1 cellular context compared by ENCODE assay signal in the genomic region with DNA sequence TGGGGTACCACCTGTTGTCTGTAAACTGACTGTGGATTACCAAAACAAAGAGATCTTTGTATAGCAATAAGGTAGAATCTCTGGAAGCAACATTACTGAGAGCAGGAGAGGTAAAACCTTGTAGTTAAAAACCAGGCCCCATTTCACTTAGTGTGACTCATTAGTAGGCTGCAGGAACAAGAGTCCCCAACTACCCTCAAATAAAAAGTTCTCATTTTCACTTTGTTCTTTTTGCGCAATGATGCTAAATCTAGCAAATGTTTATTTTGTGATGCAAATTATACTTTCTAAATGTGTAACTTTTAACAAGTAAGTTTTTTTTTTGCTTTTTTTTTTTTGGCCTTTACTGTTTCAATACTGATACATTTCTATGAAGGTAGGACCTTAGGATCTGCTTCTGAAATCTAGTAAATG.
TF ChIP-seq lines count a peak whose summit lies in the region.

No MANE protein-coding gene starts in this region.

TF ChIP-seq in GM12878, 131 proteins besides CTCF, POLR2A, EP300 and RAD21 (continued from another document):
- TF ChIP-seq, protein P1, sequence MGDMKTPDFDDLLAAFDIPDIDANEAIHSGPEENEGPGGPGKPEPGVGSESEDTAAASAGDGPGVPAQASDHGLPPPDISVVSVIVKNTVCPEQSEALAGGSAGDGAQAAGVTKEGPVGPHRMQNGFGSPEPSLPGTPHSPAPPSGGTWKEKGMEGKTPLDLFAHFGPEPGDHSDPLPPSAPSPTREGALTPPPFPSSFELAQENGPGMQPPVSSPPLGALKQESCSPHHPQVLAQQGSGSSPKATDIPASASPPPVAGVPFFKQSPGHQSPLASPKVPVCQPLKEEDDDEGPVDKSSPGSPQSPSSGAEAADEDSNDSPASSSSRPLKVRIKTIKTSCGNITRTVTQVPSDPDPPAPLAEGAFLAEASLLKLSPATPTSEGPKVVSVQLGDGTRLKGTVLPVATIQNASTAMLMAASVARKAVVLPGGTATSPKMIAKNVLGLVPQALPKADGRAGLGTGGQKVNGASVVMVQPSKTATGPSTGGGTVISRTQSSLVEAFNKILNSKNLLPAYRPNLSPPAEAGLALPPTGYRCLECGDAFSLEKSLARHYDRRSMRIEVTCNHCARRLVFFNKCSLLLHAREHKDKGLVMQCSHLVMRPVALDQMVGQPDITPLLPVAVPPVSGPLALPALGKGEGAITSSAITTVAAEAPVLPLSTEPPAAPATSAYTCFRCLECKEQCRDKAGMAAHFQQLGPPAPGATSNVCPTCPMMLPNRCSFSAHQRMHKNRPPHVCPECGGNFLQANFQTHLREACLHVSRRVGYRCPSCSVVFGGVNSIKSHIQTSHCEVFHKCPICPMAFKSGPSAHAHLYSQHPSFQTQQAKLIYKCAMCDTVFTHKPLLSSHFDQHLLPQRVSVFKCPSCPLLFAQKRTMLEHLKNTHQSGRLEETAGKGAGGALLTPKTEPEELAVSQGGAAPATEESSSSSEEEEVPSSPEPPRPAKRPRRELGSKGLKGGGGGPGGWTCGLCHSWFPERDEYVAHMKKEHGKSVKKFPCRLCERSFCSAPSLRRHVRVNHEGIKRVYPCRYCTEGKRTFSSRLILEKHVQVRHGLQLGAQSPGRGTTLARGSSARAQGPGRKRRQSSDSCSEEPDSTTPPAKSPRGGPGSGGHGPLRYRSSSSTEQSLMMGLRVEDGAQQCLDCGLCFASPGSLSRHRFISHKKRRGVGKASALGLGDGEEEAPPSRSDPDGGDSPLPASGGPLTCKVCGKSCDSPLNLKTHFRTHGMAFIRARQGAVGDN (IDR thresholded peaks at IDR 0.05), result no peak
- no peak for TF ChIP-seq NR2C2 (IDR thresholded peaks at IDR 0.05; ENCODE audit: borderline replicate concordance, control insufficient read depth, insufficient read length, low read depth)
- no peak for TF ChIP-seq ZNF207 (IDR thresholded peaks at IDR 0.05; ENCODE audit: borderline replicate concordance)
- peak; percentile 80; the same call in 1 of the 3 replicates for TF ChIP-seq POU2F2 (IDR thresholded peaks at IDR 0.05; ENCODE audit: borderline replicate concordance, low read depth, low read length)
- TF ChIP-seq, protein P2, sequence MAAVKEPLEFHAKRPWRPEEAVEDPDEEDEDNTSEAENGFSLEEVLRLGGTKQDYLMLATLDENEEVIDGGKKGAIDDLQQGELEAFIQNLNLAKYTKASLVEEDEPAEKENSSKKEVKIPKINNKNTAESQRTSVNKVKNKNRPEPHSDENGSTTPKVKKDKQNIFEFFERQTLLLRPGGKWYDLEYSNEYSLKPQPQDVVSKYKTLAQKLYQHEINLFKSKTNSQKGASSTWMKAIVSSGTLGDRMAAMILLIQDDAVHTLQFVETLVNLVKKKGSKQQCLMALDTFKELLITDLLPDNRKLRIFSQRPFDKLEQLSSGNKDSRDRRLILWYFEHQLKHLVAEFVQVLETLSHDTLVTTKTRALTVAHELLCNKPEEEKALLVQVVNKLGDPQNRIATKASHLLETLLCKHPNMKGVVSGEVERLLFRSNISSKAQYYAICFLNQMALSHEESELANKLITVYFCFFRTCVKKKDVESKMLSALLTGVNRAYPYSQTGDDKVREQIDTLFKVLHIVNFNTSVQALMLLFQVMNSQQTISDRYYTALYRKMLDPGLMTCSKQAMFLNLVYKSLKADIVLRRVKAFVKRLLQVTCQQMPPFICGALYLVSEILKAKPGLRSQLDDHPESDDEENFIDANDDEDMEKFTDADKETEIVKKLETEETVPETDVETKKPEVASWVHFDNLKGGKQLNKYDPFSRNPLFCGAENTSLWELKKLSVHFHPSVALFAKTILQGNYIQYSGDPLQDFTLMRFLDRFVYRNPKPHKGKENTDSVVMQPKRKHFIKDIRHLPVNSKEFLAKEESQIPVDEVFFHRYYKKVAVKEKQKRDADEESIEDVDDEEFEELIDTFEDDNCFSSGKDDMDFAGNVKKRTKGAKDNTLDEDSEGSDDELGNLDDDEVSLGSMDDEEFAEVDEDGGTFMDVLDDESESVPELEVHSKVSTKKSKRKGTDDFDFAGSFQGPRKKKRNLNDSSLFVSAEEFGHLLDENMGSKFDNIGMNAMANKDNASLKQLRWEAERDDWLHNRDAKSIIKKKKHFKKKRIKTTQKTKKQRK (IDR thresholded peaks at IDR 0.05; ENCODE audit: low read depth, low read length), result no peak
- TF ChIP-seq FOXM1 (IDR thresholded peaks at IDR 0.05; ENCODE audit: low read depth, low read length), result peak; percentile 44; the same call in 1 of the 2 replicates
- TF ChIP-seq, protein P3, sequence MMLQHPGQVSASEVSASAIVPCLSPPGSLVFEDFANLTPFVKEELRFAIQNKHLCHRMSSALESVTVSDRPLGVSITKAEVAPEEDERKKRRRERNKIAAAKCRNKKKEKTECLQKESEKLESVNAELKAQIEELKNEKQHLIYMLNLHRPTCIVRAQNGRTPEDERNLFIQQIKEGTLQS (IDR thresholded peaks at IDR 0.05; ENCODE audit: borderline replicate concordance, extremely low read depth, low read depth, low read length), result no peak
